Comparison of ENCODE assay signal across 8 cellular contexts in genomic region chr19:49339364-49340068, GRCh38. TPM values are rescaled to one million over a fixed set of nuclear protein-coding genes. Genes with fewer than 3 reads are reported as not detected.
A peak's percentile ranks its signal among the peaks of the same experiment; 100 is the strongest.
DNase-seq lines count a peak whose midpoint lies in the region; ATAC-seq, FAIRE-seq and TF ChIP-seq lines count a peak whose summit lies in the region.

No MANE protein-coding gene starts in this region.

- H2AFZ ChIP-seq in H1 (ENCODE audit: low read length): no peak overlapping the region

- H4K20me1 ChIP-seq in H1 (replicated peaks in 1 of 2; ENCODE audit: control insufficient read depth in 1 of 2, insufficient read depth in 2 of 2, low read length in 2 of 2): peaks cover 9 to 21% of the 10 kb centered on the region in 2 experiments

- peak overlapping the region; percentile 88 to 99 for H3K4me2 ChIP-seq in H1 (ENCODE audit: insufficient read depth in 1 of 2, low read depth in 2 of 2, low read length in 2 of 2)

- H4K91ac ChIP-seq in H1 (replicated peaks; ENCODE audit: insufficient read length, low read length): no peak overlapping the region

- no peaks in the 10 kb centered on the region for H3K27me3 Mint-ChIP-seq in Caco-2 (ENCODE audit: insufficient read depth, unreplicated experiment)

- H3K18ac ChIP-seq in H1 (ENCODE audit: extremely low read depth, low read length): peak overlapping the region; percentile 80

- no peaks in the 10 kb centered on the region for H3K9me3 Mint-ChIP-seq in Caco-2 (ENCODE audit: unreplicated experiment)

- H3K9ac ChIP-seq in H1 (replicated peaks in 1 of 4; ENCODE audit: extremely low read depth in 1 of 4, low read depth in 3 of 4, low read length in 3 of 4): peak overlapping the region in 1 of 4 experiments; percentile 45; a peak in 2 of 7 replicates

- peak overlapping the region; percentile 56 for H3K27ac Mint-ChIP-seq in Caco-2 (ENCODE audit: unreplicated experiment)

- CTCF ChIA-PET in Caco-2 (lab: Charles Lee) (interaction anchor here (0.5 to 1.7 kb wide), 7 partner anchors 12 to 346 kb away, joined by 3 to 8 read pairs (median 4); partner anchors contain the start of gene RUVBL2), H1 (lab: Charles Lee; ENCODE audit: partially characterized antibody) (interaction anchor here (0.7 to 2.5 kb wide), 7 partner anchors 12 to 297 kb away, joined by 3 to 9 read pairs (median 4); no protein-coding TSS in a partner anchor)

- H3K79me1 ChIP-seq in H1 (ENCODE audit: low read depth, low read length): no peaks in the 10 kb centered on the region

- TF ChIP-seq CTCF in Caco-2 (IDR thresholded peaks at IDR 0.05; ENCODE audit: insufficient read depth in 1 of 2, low read depth in 1 of 2, low read length in 1 of 2, severe bottlenecking in 1 of 2, unreplicated experiment in 1 of 2) (no peak), H1 (IDR thresholded peaks at IDR 0.05; ENCODE audit: control extremely low read depth in 1 of 3, insufficient read depth in 1 of 3, low read depth in 1 of 3, low read length in 3 of 3) (no peak), right lobe of liver (IDR thresholded peaks at IDR 0.05) (no peak), testis (IDR thresholded peaks at IDR 0.05) (no peak), WERI-Rb-1 (IDR thresholded peaks at IDR 0.05; ENCODE audit: low read depth, low read length) (no peak)

- H3K23ac ChIP-seq in H1 (ENCODE audit: insufficient read length): no peak overlapping the region

- H3K4me3 Mint-ChIP-seq in Caco-2 (ENCODE audit: unreplicated experiment): peak overlapping the region; percentile 77

- H3K56ac ChIP-seq in H1 (replicated peaks; ENCODE audit: insufficient read length, low read depth, low read length): no peak overlapping the region

- H4K5ac ChIP-seq in H1 (ENCODE audit: insufficient read length, low read depth, low read length): peak overlapping the region; percentile 64

- no peaks in the 10 kb centered on the region for H3K79me2 ChIP-seq in H1 (ENCODE audit: control insufficient read depth in 1 of 2, insufficient read depth in 2 of 2, low read length in 2 of 2)

- H3K4me1 Mint-ChIP-seq in Caco-2 (ENCODE audit: low read depth, unreplicated experiment): peaks cover 16% of the 10 kb centered on the region

- H2BK20ac ChIP-seq in H1 (ENCODE audit: low read length): no peak overlapping the region

- no peak for TF ChIP-seq RAD21 in H1 (IDR thresholded peaks at IDR 0.05 in 1 of 2, conservative IDR thresholded peaks at IDR 0.05 in 1 of 2; ENCODE audit: low read depth in 2 of 2, low read length in 2 of 2)

- H4K8ac ChIP-seq in H1 (ENCODE audit: extremely low read depth, insufficient read depth, low read length): no peak overlapping the region; the same call in 1 of the 2 replicates

- POLR2A ChIA-PET in Caco-2 (lab: Charles Lee): interaction anchor here (0.6 to 1.0 kb wide), 4 partner anchors 103 to 420 kb away, joined by 3 to 6 read pairs (median 4); partner anchors contain the start of gene ALDH16A1
- POLR2A ChIA-PET in H1 (lab: Charles Lee; ENCODE audit: partially characterized antibody): interaction anchor here (0.6 to 6.9 kb wide), 32 partner anchors 9 to 711 kb away, joined by 3 to 63 read pairs (median 4); partner anchors contain the start of genes DKKL1, LIN7B, PIH1D1 and RPL13A

- no peak for TF ChIP-seq EP300 in H1 (IDR thresholded peaks at IDR 0.05; ENCODE audit: borderline replicate concordance in 1 of 2, low read depth in 2 of 2, low read length in 2 of 2)

- peak; percentile 82 to 92 (median 87) for ATAC-seq in right lobe of liver
- ATAC-seq in HG02970 (IDR thresholded peaks at IDR 0.05; ENCODE audit: low FRiP score, unreplicated experiment): no peak

- no TSS peak for BruUV-seq in Caco-2 (replicated peaks; lab: Mats Ljungman, UMichigan)

- H3K23me2 ChIP-seq in H1 (ENCODE audit: low read depth, low read length): peaks cover 13% of the 10 kb centered on the region

- H3K4ac ChIP-seq in H1 (replicated peaks; ENCODE audit: insufficient read length, low read depth, low read length): no peak overlapping the region

- H3K27me3 ChIP-seq in Caco-2 (replicated peaks; ENCODE audit: control insufficient read depth, insufficient read depth, low read length) (no peaks in the 10 kb centered on the region), H1 (replicated peaks in 1 of 4; ENCODE audit: control insufficient read depth in 3 of 4, extremely low read depth in 1 of 4, insufficient read depth in 3 of 4, low read length in 3 of 4) (peaks cover 0 to 10% (median 3%) of the 10 kb centered on the region in 4 experiments; a peak in 4 of 7 replicates), right lobe of liver (no peaks in the 10 kb centered on the region), testis (no peaks in the 10 kb centered on the region), WERI-Rb-1 (ENCODE audit: insufficient read depth, low read depth, severe bottlenecking) (no peaks in the 10 kb centered on the region)

- peak overlapping the region; percentile 66; the same call in 1 of the 2 replicates for H2BK5ac ChIP-seq in H1 (ENCODE audit: low read depth, low read length)

- H3K4me3 ChIP-seq in Caco-2 (ENCODE audit: low read depth, low read length) (peak overlapping the region; percentile 34), H1 (ENCODE audit: extremely low read depth in 1 of 4, insufficient read depth in 2 of 4, low read depth in 3 of 4, low read length in 4 of 4) (peak overlapping the region; percentile 32 to 59 (median 50); a peak in 7 of 8 replicates), right lobe of liver (peak overlapping the region; percentile 43 to 67 (median 56)), testis (peak overlapping the region; percentile 39 to 45), WERI-Rb-1 (ENCODE audit: low read depth, low read length) (no peak overlapping the region)

- no peaks in the 10 kb centered on the region for H3K36me3 ChIP-seq in Caco-2 (ENCODE audit: control insufficient read depth, insufficient read depth, low read length)
- peaks cover 28 to 39% (median 29%) of the 10 kb centered on the region in 4 experiments for H3K36me3 ChIP-seq in H1 (ENCODE audit: control insufficient read depth in 2 of 4, insufficient read depth in 4 of 4, low read length in 3 of 4)
- H3K36me3 ChIP-seq in right lobe of liver: no peaks in the 10 kb centered on the region
- no peaks in the 10 kb centered on the region for H3K36me3 ChIP-seq in testis (ENCODE audit: low read depth, missing control alignments)
- H3K36me3 ChIP-seq in WERI-Rb-1: peaks cover 24% of the 10 kb centered on the region

- intact Hi-C loops in Caco-2 (cut with micrococcal nuclease; ENCODE audit: unreplicated experiment) (loop anchor here (1.0 kb wide), 1 partner anchor 24 kb away; the partner anchor contains the start of gene DKKL1), right lobe of liver (cut with DNase I) (no loop called here), testis (cut with DNase I; ENCODE audit: low total_unique reads) (no loop called here)

- no peak for FAIRE-seq in H1 (lab: Jason Lieb, UNC)

- peaks cover 9% of the 10 kb centered on the region for H3K36me3 Mint-ChIP-seq in Caco-2 (ENCODE audit: insufficient read depth, unreplicated experiment)

- 11% methylated on average over 33 of the region's 45 CpGs; no CpG with 5 or more reads in 1 of the 2 experiments for WGBS in H1 (ENCODE audit: extremely low coverage in 1 of 2, insufficient coverage in 1 of 2, insufficient read length in 1 of 2, insufficient replicate concordance in 2 of 2, low coverage in 1 of 2, low lambda C conversion rate in 2 of 2, missing lambda C conversion rate in 1 of 2), 2 experiments
- 10% methylated on average over 2 of the region's 45 CpGs for WGBS in right lobe of liver (ENCODE audit: insufficient coverage, low coverage, low lambda C conversion rate, missing lambda C conversion rate)
- WGBS in testis, 2 donors: 10 to 21% methylated on average over 18 to 45 of the region's 45 CpGs

- peak overlapping the region; percentile 49; the same call in 1 of the 2 replicates for H3K27ac ChIP-seq in H1 (ENCODE audit: low read depth, low read length)
- H3K27ac ChIP-seq in right lobe of liver: peak overlapping the region; percentile 89 to 92 (median 91)
- H3K27ac ChIP-seq in testis: peak overlapping the region; percentile 28 to 73
- H3K27ac ChIP-seq in WERI-Rb-1: no peak overlapping the region

- no peak overlapping the region for H2BK120ac ChIP-seq in H1 (replicated peaks; ENCODE audit: low read depth, low read length)

- H2BK15ac ChIP-seq in H1 (ENCODE audit: low read length): no peak overlapping the region; the same call in 1 of the 2 replicates

- H2AK5ac ChIP-seq in H1 (ENCODE audit: low read depth, low read length): no peak overlapping the region

- DNase-seq in Caco-2 (peak; percentile 93 to 95), NCI-H226 (peak; percentile 95), H1 (ENCODE audit: low read depth in 1 of 2, low spot score in 2 of 2) (peak; percentile 89 to 92), right lobe of liver (peak; percentile 86 to 94 (median 93)), testis (peak; percentile 81), WERI-Rb-1 (no peak), NOMO-1 treated with DMSO at 0.1 percent for 48 hours (lab: John Stamatoyannopoulos, UW; ENCODE audit: unreplicated experiment) (no peak)

- H3K9me3 ChIP-seq in Caco-2: no peaks in the 10 kb centered on the region
- no peaks in the 10 kb centered on the region for H3K9me3 ChIP-seq in H1 (ENCODE audit: insufficient read depth in 2 of 2, low read depth in 1 of 2, low read length in 1 of 2)
- H3K9me3 ChIP-seq in right lobe of liver: no peaks in the 10 kb centered on the region
- H3K9me3 ChIP-seq in testis: no peaks in the 10 kb centered on the region
- H3K9me3 ChIP-seq in WERI-Rb-1 (ENCODE audit: severe bottlenecking): no peaks in the 10 kb centered on the region

- H3K4me1 ChIP-seq in Caco-2: peaks cover 10% of the 10 kb centered on the region
- H3K4me1 ChIP-seq in H1 (replicated peaks in 1 of 4; ENCODE audit: control insufficient read depth in 3 of 4, insufficient read depth in 4 of 4, low read length in 3 of 4): peaks cover 0 to 17% (median 10%) of the 10 kb centered on the region in 4 experiments; a peak in 6 of 7 replicates
- peaks cover 0 to 8% (median 4%) of the 10 kb centered on the region in 4 donors for H3K4me1 ChIP-seq in right lobe of liver
- peaks cover 8% of the 10 kb centered on the region for H3K4me1 ChIP-seq in testis

- no peak; a peak in 1 of 3 replicates for TF ChIP-seq POLR2A in H1 (IDR thresholded peaks at IDR 0.05; ENCODE audit: control extremely low read depth in 1 of 2, low read depth in 2 of 2, low read length in 2 of 2)
- TF ChIP-seq POLR2A in right lobe of liver (IDR thresholded peaks at IDR 0.05): peak; percentile 74
- TF ChIP-seq POLR2A in testis (IDR thresholded peaks at IDR 0.05): no peak

- H3K14ac ChIP-seq in H1 (ENCODE audit: insufficient read length): no peak overlapping the region

- H2BK12ac ChIP-seq in H1 (ENCODE audit: low read depth, low read length): no peak overlapping the region

RNA-seq across cellular contexts. Expression of gene CD37, which starts 4.3 kb away (rescaled TPM):
- not detected in 2 replicates for total RNA-seq in Caco-2 (2022)
- total RNA-seq in H1 (2021; fragmentation: NEBNext Ultra II Directional; extraction: Animal tissue kit (Norgen Biotek cat#: 25700)): not detected in 2 replicates
- polyA plus RNA-seq in H1 (2011; rRNA removed): not detected in 2 replicates
- not detected for polyA plus RNA-seq in H1 (2011; cell fraction: cytosol; rRNA removed)
- polyA plus RNA-seq in H1 (2011; cell fraction: nucleus; rRNA removed): 0.16 TPM
- 1.9 to 55.2 TPM (median 3.7 TPM) in 4 replicates for polyA plus RNA-seq in H1 (2012, experiment 1 of 2)
- polyA plus RNA-seq in H1 (2012, experiment 2 of 2): 77.7 TPM
- polyA plus RNA-seq in H1 (2013, experiment 1 of 2): 0.24 TPM
- polyA plus RNA-seq in H1 (2013, experiment 2 of 2): 0.37 TPM
- polyA minus RNA-seq in H1 (2011; rRNA and poly(A)+ RNA removed): not detected in 2 replicates
- not detected for polyA minus RNA-seq in H1 (2011; cell fraction: cytosol; rRNA and poly(A)+ RNA removed)
- not detected for polyA minus RNA-seq in H1 (2011; cell fraction: nucleus; rRNA and poly(A)+ RNA removed)
- 1 to 10 TPM; 1.1 to 5.0 (median 3.5) TPM for total RNA-seq in right lobe of liver
- 10 to 100 TPM; 12.6 to 16.2 TPM for total RNA-seq in testis
- polyA plus RNA-seq in testis (ENCODE audit: insufficient read depth, low read depth, low replicate concordance): 23.2 TPM

RNA-seq across cellular contexts. Expression of gene SLC6A16, which starts 14.5 kb away (rescaled TPM):
- total RNA-seq in Caco-2 (2022): 0.56 and 0.84 TPM in 2 replicates
- total RNA-seq in H1 (2021; fragmentation: NEBNext Ultra II Directional; extraction: Animal tissue kit (Norgen Biotek cat#: 25700)): 1.5 and 1.7 TPM in 2 replicates
- 0.93 and 1.1 TPM in 2 replicates for polyA plus RNA-seq in H1 (2011; rRNA removed)
- 0.85 TPM for polyA plus RNA-seq in H1 (2011; cell fraction: cytosol; rRNA removed)
- 2.5 TPM for polyA plus RNA-seq in H1 (2011; cell fraction: nucleus; rRNA removed)
- 0.86 to 1.9 TPM (median 1.6 TPM) in 4 replicates for polyA plus RNA-seq in H1 (2012, experiment 1 of 2)
- 1.1 TPM for polyA plus RNA-seq in H1 (2012, experiment 2 of 2)
- 0.39 TPM for polyA plus RNA-seq in H1 (2013, experiment 1 of 2)
- polyA plus RNA-seq in H1 (2013, experiment 2 of 2): 0.59 TPM
- polyA minus RNA-seq in H1 (2011; rRNA and poly(A)+ RNA removed): 1.1 and 1.3 TPM in 2 replicates
- polyA minus RNA-seq in H1 (2011; cell fraction: cytosol; rRNA and poly(A)+ RNA removed): 0.95 TPM
- 2.7 TPM for polyA minus RNA-seq in H1 (2011; cell fraction: nucleus; rRNA and poly(A)+ RNA removed)
- total RNA-seq in right lobe of liver: 1 to 10 TPM in 4 of 6 experiments, under 1 TPM in 2; 0.25 to 4.6 (median 2.4) TPM
- 10 to 100 TPM; 47.0 to 51.9 TPM for total RNA-seq in testis
- polyA plus RNA-seq in testis (ENCODE audit: insufficient read depth, low read depth, low replicate concordance): 311 TPM

RNA-seq across cellular contexts. Expression of gene TEAD2, which starts 22.7 kb away (rescaled TPM):
- total RNA-seq in Caco-2 (2022): 8.6 and 8.8 TPM in 2 replicates
- total RNA-seq in H1 (2021; fragmentation: NEBNext Ultra II Directional; extraction: Animal tissue kit (Norgen Biotek cat#: 25700)): 146 and 156 TPM in 2 replicates
- 87.6 and 110 TPM in 2 replicates for polyA plus RNA-seq in H1 (2011; rRNA removed)
- polyA plus RNA-seq in H1 (2011; cell fraction: cytosol; rRNA removed): 76.8 TPM
- polyA plus RNA-seq in H1 (2011; cell fraction: nucleus; rRNA removed): 113 TPM
- 111 to 130 TPM (median 124 TPM) in 4 replicates for polyA plus RNA-seq in H1 (2012, experiment 1 of 2)
- 176 TPM for polyA plus RNA-seq in H1 (2012, experiment 2 of 2)
- polyA plus RNA-seq in H1 (2013, experiment 1 of 2): 139 TPM
- polyA plus RNA-seq in H1 (2013, experiment 2 of 2): 138 TPM
- 97.0 and 101 TPM in 2 replicates for polyA minus RNA-seq in H1 (2011; rRNA and poly(A)+ RNA removed)
- polyA minus RNA-seq in H1 (2011; cell fraction: cytosol; rRNA and poly(A)+ RNA removed): 74.5 TPM
- polyA minus RNA-seq in H1 (2011; cell fraction: nucleus; rRNA and poly(A)+ RNA removed): 52.5 TPM
- total RNA-seq in right lobe of liver: 1 to 10 TPM; 3.3 to 8.9 (median 5.3) TPM
- total RNA-seq in testis: 10 to 100 TPM; 12.6 to 20.8 TPM
- polyA plus RNA-seq in testis (ENCODE audit: insufficient read depth, low read depth, low replicate concordance): 29.6 TPM

RNA-seq across cellular contexts. Expression of gene DKKL1, which starts 24.2 kb away (rescaled TPM):
- not detected in 2 replicates for total RNA-seq in Caco-2 (2022)
- total RNA-seq in H1 (2021; fragmentation: NEBNext Ultra II Directional; extraction: Animal tissue kit (Norgen Biotek cat#: 25700)): 2.6 and 3.1 TPM in 2 replicates
- 5.9 and 6.8 TPM in 2 replicates for polyA plus RNA-seq in H1 (2011; rRNA removed)
- polyA plus RNA-seq in H1 (2011; cell fraction: cytosol; rRNA removed): 4.6 TPM
- 5.8 TPM for polyA plus RNA-seq in H1 (2011; cell fraction: nucleus; rRNA removed)
- polyA plus RNA-seq in H1 (2012, experiment 1 of 2): 1.4 to 4.0 TPM (median 3.3 TPM) in 4 replicates
- 3.4 TPM for polyA plus RNA-seq in H1 (2012, experiment 2 of 2)
- polyA plus RNA-seq in H1 (2013, experiment 1 of 2): 5.0 TPM
- polyA plus RNA-seq in H1 (2013, experiment 2 of 2): 4.3 TPM
- 1.0 and 2.1 TPM in 2 replicates for polyA minus RNA-seq in H1 (2011; rRNA and poly(A)+ RNA removed)
- 2.6 TPM for polyA minus RNA-seq in H1 (2011; cell fraction: cytosol; rRNA and poly(A)+ RNA removed)
- 1.5 TPM for polyA minus RNA-seq in H1 (2011; cell fraction: nucleus; rRNA and poly(A)+ RNA removed)
- not detected for total RNA-seq in right lobe of liver
- 100 to 1,000 TPM; 145 to 190 TPM for total RNA-seq in testis
- 487 TPM for polyA plus RNA-seq in testis (ENCODE audit: insufficient read depth, low read depth, low replicate concordance)

RNA-seq across cellular contexts. Expression of gene KASH5, which starts 48.5 kb away (rescaled TPM):
- 0.56 and 1.00 TPM in 2 replicates for total RNA-seq in Caco-2 (2022)
- 0.19 and 0.57 TPM in 2 replicates for total RNA-seq in H1 (2021; fragmentation: NEBNext Ultra II Directional; extraction: Animal tissue kit (Norgen Biotek cat#: 25700))
- 0.05 and 0.28 TPM in 2 replicates for polyA plus RNA-seq in H1 (2011; rRNA removed)
- polyA plus RNA-seq in H1 (2011; cell fraction: cytosol; rRNA removed): 0.21 TPM
- 0.76 TPM for polyA plus RNA-seq in H1 (2011; cell fraction: nucleus; rRNA removed)
- polyA plus RNA-seq in H1 (2012, experiment 1 of 2): 0.12 to 0.42 TPM in 2 of 4 replicates, not detected in the others
- polyA plus RNA-seq in H1 (2012, experiment 2 of 2): not detected
- polyA plus RNA-seq in H1 (2013, experiment 1 of 2): 0.12 TPM
- 0.07 TPM for polyA plus RNA-seq in H1 (2013, experiment 2 of 2)
- polyA minus RNA-seq in H1 (2011; rRNA and poly(A)+ RNA removed): 0.17 TPM in 1 of 2 replicates, not detected in the other
- not detected for polyA minus RNA-seq in H1 (2011; cell fraction: cytosol; rRNA and poly(A)+ RNA removed)
- polyA minus RNA-seq in H1 (2011; cell fraction: nucleus; rRNA and poly(A)+ RNA removed): not detected
- under 1 TPM in 1 of 6 experiments, not detected in 5; 0.32 TPM for total RNA-seq in right lobe of liver
- 100 to 1,000 TPM in 1 of 2 donors, 10 to 100 TPM in 1; 72.8 to 102 TPM for total RNA-seq in testis
- polyA plus RNA-seq in testis (ENCODE audit: insufficient read depth, low read depth, low replicate concordance): 121 TPM

Comparison
In these comparisons a context has a peak if more than half of its experiments do, and no peak if none do; other contexts are left out.
1. DNase-seq: peak in Caco-2 (2 of 2), NCI-H226 (single experiment), H1 (2 of 2), right lobe of liver (3 of 3) and testis (single experiment); none in WERI-Rb-1 (single experiment) and NOMO-1 treated with DMSO at 0.1 percent for 48 hours (single experiment).
2. RNA of gene SLC6A16, which starts 14.5 kb away (total RNA-seq): 47.0 to 51.9 TPM in testis; 0.25 to 4.6 TPM in right lobe of liver, 1.5 to 1.7 TPM in H1 and 0.56 to 0.84 TPM in Caco-2; every median in the first group is over 4 times any median in the second.